Comparison of ENCODE assay signal across 8 cellular contexts in the genomic region with DNA sequence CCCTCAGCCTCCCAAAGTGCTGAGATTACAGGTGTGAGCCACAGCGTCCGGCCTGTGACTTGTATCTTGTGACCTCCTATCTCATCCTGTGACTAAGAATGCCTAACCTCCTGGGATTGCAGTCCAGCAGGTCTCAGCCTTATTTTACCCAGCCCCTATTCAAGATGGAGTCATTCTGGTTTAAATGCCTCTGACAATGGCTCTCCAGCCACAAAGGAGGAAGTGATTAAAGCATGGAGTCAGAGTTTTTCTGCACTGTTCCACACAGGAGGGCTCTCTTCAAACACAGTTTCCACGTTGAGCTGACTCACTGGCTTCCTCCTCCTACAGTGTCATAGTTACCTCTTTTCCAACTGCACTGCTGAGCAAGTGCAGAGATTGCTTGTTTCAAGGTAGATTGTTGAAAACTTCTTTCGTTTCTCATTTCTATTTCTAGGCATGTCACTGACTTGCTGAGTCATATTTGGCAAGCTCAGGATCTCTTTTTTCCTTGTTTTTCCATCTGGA. TPM values are rescaled to one million over a fixed set of nuclear protein-coding genes. Genes with fewer than 3 reads are reported as not detected.
DNase-seq lines count a peak whose midpoint lies in the region; ATAC-seq and TF ChIP-seq lines count a peak whose summit lies in the region.

No MANE protein-coding gene starts in this region.

- peak; percentile 32 for DNase-seq in AG09309 (ENCODE audit: low read depth)
- DNase-seq in GM20000 (ENCODE audit: low spot score) = peak; percentile 45
- DNase-seq in NB4 (ENCODE audit: low read depth) = peak; percentile 74
- no peak for DNase-seq in activated naive CD8-positive, alpha-beta T cell treated with anti-CD3 and anti-CD28 coated beads, Interleukin-2, amount 10 ng/mL, durations not matched to agents 7 days and 5 days
- DNase-seq in lower lobe of right lung = no peak
- no peak for DNase-seq in type B pancreatic cell (ENCODE audit: extremely low spot score, unreplicated experiment)
- DNase-seq in NCI-H2196 (lab: John Stamatoyannopoulos, UW; ENCODE audit: unreplicated experiment) = no peak
- no peak for DNase-seq in Caco-2

- POLR2A ChIA-PET in activated naive CD8-positive, alpha-beta T cell treated with anti-CD3 and anti-CD28 coated beads, Interleukin-2, amount 10 ng/mL, durations not matched to agents 7 days and 5 days (lab: Charles Lee) = interaction anchor here (1.2 kb wide), 1 partner anchor 30 kb away, joined by 3 read pairs; no protein-coding TSS in a partner anchor
- POLR2A ChIA-PET in Caco-2 (lab: Charles Lee) = no interaction called here

- no peaks in the 10 kb centered on the region for H3K36me3 ChIP-seq in lower lobe of right lung
- H3K36me3 ChIP-seq in Caco-2 (ENCODE audit: control insufficient read depth, insufficient read depth, low read length) = no peaks in the 10 kb centered on the region

- BruUV-seq in Caco-2 (replicated peaks; lab: Mats Ljungman, UMichigan) = no TSS peak

- H3K9me3 ChIP-seq in lower lobe of right lung (no peaks in the 10 kb centered on the region), Caco-2 (no peaks in the 10 kb centered on the region)

- no peaks in the 10 kb centered on the region for H3K27me3 ChIP-seq in lower lobe of right lung (ENCODE audit: low read depth)
- H3K27me3 ChIP-seq in Caco-2 (replicated peaks; ENCODE audit: control insufficient read depth, insufficient read depth, low read length) = no peaks in the 10 kb centered on the region

- peaks cover 12% of the 10 kb centered on the region for H3K4me1 Mint-ChIP-seq in activated naive CD8-positive, alpha-beta T cell treated with anti-CD3 and anti-CD28 coated beads, Interleukin-2, amount 10 ng/mL, durations not matched to agents 7 days and 5 days
- peaks cover 9% of the 10 kb centered on the region for H3K4me1 Mint-ChIP-seq in type B pancreatic cell (ENCODE audit: unreplicated experiment)
- no peaks in the 10 kb centered on the region for H3K4me1 Mint-ChIP-seq in Caco-2 (ENCODE audit: low read depth, unreplicated experiment)

- H3K4me3 Mint-ChIP-seq in activated naive CD8-positive, alpha-beta T cell treated with anti-CD3 and anti-CD28 coated beads, Interleukin-2, amount 10 ng/mL, durations not matched to agents 7 days and 5 days = peak overlapping the region; percentile 6
- no peak overlapping the region for H3K4me3 Mint-ChIP-seq in type B pancreatic cell
- H3K4me3 Mint-ChIP-seq in Caco-2 (ENCODE audit: unreplicated experiment) = no peak overlapping the region

- H3K4me3 ChIP-seq in AG09309 (ENCODE audit: control insufficient read depth, low read depth, low read length) (no peak overlapping the region), NB4 (ENCODE audit: low read depth, low read length) (no peak overlapping the region), lower lobe of right lung (no peak overlapping the region), Caco-2 (ENCODE audit: low read depth, low read length) (no peak overlapping the region)

- H3K9me3 Mint-ChIP-seq in activated naive CD8-positive, alpha-beta T cell treated with anti-CD3 and anti-CD28 coated beads, Interleukin-2, amount 10 ng/mL, durations not matched to agents 7 days and 5 days = peaks cover 1% of the 10 kb centered on the region
- H3K9me3 Mint-ChIP-seq in type B pancreatic cell = no peaks in the 10 kb centered on the region
- H3K9me3 Mint-ChIP-seq in Caco-2 (ENCODE audit: unreplicated experiment) = no peaks in the 10 kb centered on the region

- peaks cover 1% of the 10 kb centered on the region for H3K36me3 Mint-ChIP-seq in activated naive CD8-positive, alpha-beta T cell treated with anti-CD3 and anti-CD28 coated beads, Interleukin-2, amount 10 ng/mL, durations not matched to agents 7 days and 5 days
- H3K36me3 Mint-ChIP-seq in type B pancreatic cell (no peaks in the 10 kb centered on the region), Caco-2 (ENCODE audit: insufficient read depth, unreplicated experiment) (no peaks in the 10 kb centered on the region)

- TF ChIP-seq CTCF in AG09309 (IDR thresholded peaks at IDR 0.05; ENCODE audit: control insufficient read depth, insufficient read depth, low read depth, low read length, missing control alignments) = no peak
- TF ChIP-seq CTCF in GM20000 (IDR thresholded peaks at IDR 0.05; ENCODE audit: extremely low read depth, missing control alignments) = no peak
- no peak for TF ChIP-seq CTCF in NB4 (IDR thresholded peaks at IDR 0.05; ENCODE audit: low read depth, low read length)
- no peak for TF ChIP-seq CTCF in lower lobe of right lung (IDR thresholded peaks at IDR 0.05)
- no peak for TF ChIP-seq CTCF in type B pancreatic cell (conservative IDR thresholded peaks at IDR 0.05)
- no peak for TF ChIP-seq CTCF in Caco-2 (IDR thresholded peaks at IDR 0.05; ENCODE audit: insufficient read depth in 1 of 2, low read depth in 1 of 2, low read length in 1 of 2, severe bottlenecking in 1 of 2, unreplicated experiment in 1 of 2)

- H3K4me1 ChIP-seq in lower lobe of right lung (no peaks in the 10 kb centered on the region), Caco-2 (peaks cover 10% of the 10 kb centered on the region)

- no peak overlapping the region for H3K27ac ChIP-seq in lower lobe of right lung

- TF ChIP-seq POLR2A in NB4 (IDR thresholded peaks at IDR 0.05; ENCODE audit: extremely low read depth, insufficient read length) = no peak

- CTCF ChIA-PET in Caco-2 (lab: Charles Lee) = no interaction called here

- intact Hi-C loops in lower lobe of right lung (cut with DNase I) (no loop called here), Caco-2 (cut with micrococcal nuclease; ENCODE audit: unreplicated experiment) (no loop called here)

- peaks cover 2% of the 10 kb centered on the region for H3K27me3 Mint-ChIP-seq in activated naive CD8-positive, alpha-beta T cell treated with anti-CD3 and anti-CD28 coated beads, Interleukin-2, amount 10 ng/mL, durations not matched to agents 7 days and 5 days
- H3K27me3 Mint-ChIP-seq in type B pancreatic cell (peaks cover 4% of the 10 kb centered on the region), Caco-2 (ENCODE audit: insufficient read depth, unreplicated experiment) (no peaks in the 10 kb centered on the region)

- no peak overlapping the region for H3K27ac Mint-ChIP-seq in activated naive CD8-positive, alpha-beta T cell treated with anti-CD3 and anti-CD28 coated beads, Interleukin-2, amount 10 ng/mL, durations not matched to agents 7 days and 5 days
- H3K27ac Mint-ChIP-seq in type B pancreatic cell (peak overlapping the region; percentile 79), Caco-2 (ENCODE audit: unreplicated experiment) (no peak overlapping the region)

- peak; percentile 78 for ATAC-seq in activated naive CD8-positive, alpha-beta T cell treated with anti-CD3 and anti-CD28 coated beads, Interleukin-2, amount 10 ng/mL, durations not matched to agents 7 days and 5 days (ENCODE audit: low read depth)
- ATAC-seq in lower lobe of right lung = peak; percentile 62 to 74

RNA-seq across cellular contexts. Expression of gene SIPA1L1, which starts 29.3 kb away (rescaled TPM):
- 10 to 100 TPM; 45.8 to 48.7 TPM for total RNA-seq in activated naive CD8-positive, alpha-beta T cell treated with anti-CD3 and anti-CD28 coated beads, Interleukin-2, amount 10 ng/mL, durations not matched to agents 7 days and 5 days
- total RNA-seq in lower lobe of right lung = 46.8 TPM
- total RNA-seq in type B pancreatic cell (ENCODE audit: low replicate concordance) = 44.2 and 46.2 TPM in 2 replicates
- total RNA-seq in Caco-2 (2022) = 75.0 and 77.8 TPM in 2 replicates

Comparison
In these comparisons a context has a peak if more than half of its experiments do, and no peak if none do; other contexts are left out.
1. DNase-seq: peak in AG09309 (single experiment), GM20000 (single experiment) and NB4 (single experiment); none in activated naive CD8-positive, alpha-beta T cell treated with anti-CD3 and anti-CD28 coated beads, Interleukin-2, amount 10 ng/mL, durations not matched to agents 7 days and 5 days (single experiment), lower lobe of right lung (single experiment), type B pancreatic cell (single experiment), NCI-H2196 (single experiment) and Caco-2 (0 of 2).